9 cellular contexts compared by ENCODE assay signal in the genomic region with DNA sequence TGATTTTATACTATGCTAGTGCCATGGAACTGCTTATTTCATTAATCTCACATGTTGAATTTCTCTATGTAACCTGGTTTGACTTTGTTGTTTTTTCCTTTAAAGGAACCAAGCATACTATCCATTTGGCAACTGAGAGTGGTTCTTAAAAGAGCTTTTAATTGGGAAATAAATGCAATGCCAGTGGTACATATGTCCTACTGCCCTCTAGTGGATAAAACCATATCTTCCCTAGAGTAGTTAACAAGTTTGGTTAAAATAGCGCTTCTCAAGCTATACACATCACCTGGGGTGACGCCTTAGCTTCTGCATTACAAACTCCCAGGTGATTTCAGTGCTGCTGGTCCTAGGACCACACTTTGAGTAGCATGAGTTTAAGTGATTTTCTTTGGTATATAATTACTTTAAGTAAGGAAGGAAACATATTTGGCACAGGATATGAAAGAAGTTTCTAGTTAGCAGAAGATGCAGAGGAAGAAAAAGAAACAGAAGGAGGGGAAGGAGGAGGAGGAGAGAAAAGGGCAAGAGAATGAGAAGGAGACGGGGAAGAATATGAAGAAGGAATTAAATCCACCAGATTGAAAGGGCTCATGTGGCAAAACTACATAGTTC. TPM values are rescaled to one million over a fixed set of nuclear protein-coding genes. Genes with fewer than 3 reads are reported as not detected.
DNase-seq lines count a peak whose midpoint lies in the region; ATAC-seq and TF ChIP-seq lines count a peak whose summit lies in the region.
"Had no signal": no experiment of that assay in that cellular context is flagged by ENCODE, and none has a peak within 500 bp of the region (broad histone marks: within the 10 kb centered on the region; RNA-seq: fewer than 3 reads in every experiment).

No MANE protein-coding gene starts in this region.

- in situ Hi-C loops in KBM-7 (cut with MboI; ENCODE audit: low pct_unique_long_range_greater_than_20kb, low sequenced_read_pairs), result no loop called here

- no peaks in the 10 kb centered on the region for H3K4me1 ChIP-seq in spleen

- no peaks in the 10 kb centered on the region for H3K36me3 ChIP-seq in spleen

- ATAC-seq in GM21367 (IDR thresholded peaks at IDR 0.05; ENCODE audit: unreplicated experiment), result peak; percentile 74
- ATAC-seq in GM18909 (IDR thresholded peaks at IDR 0.05; ENCODE audit: poor library complexity, unreplicated experiment), result no peak

- H3K27me3 ChIP-seq in spleen (replicated peaks in 1 of 7), result no peaks in the 10 kb centered on the region

- 9 to 31% (median 21%) methylated on average over 3 of the region's 3 CpGs for WGBS in spleen, 5 donors

- no peak for TF ChIP-seq POLR2A in spleen (IDR thresholded peaks at IDR 0.05)

- H3K4me3 ChIP-seq in spleen, result no peak overlapping the region

- no peaks in the 10 kb centered on the region for H3K9me3 ChIP-seq in spleen

- TF ChIP-seq CTCF in spleen (IDR thresholded peaks at IDR 0.05 in 8 of 11, conservative IDR thresholded peaks at IDR 0.05 in 3 of 11), result peak in 7 of 11 experiments; percentile 20 to 48 (median 30)

- H3K27ac ChIP-seq in spleen, result no peak overlapping the region

- DNase-seq in CD1c-positive myeloid dendritic cell (ENCODE audit: extremely low spot score) (peak; percentile 2), KBM-7 (peak; percentile 38), SIG-M5 (lab: John Stamatoyannopoulos, UW) (peak; percentile 3), globus pallidus (ENCODE audit: low spot score) (peak; percentile 3), spleen (no peak)
- DNase-seq in stimulated activated CD4-positive, alpha-beta T cell treated with anti-CD3 and anti-CD28 coated beads, Interleukin-1b, Interleukin-23, amount 100 ng/mL, for 48 hours, result no peak

- intact Hi-C loops in spleen (cut with DNase I; ENCODE audit: low total_unique reads), result loop anchor here (5.0 kb wide), 1 partner anchor 600 kb away; no protein-coding TSS in a partner anchor

RNA-seq across cellular contexts. Expression of gene FGF10, which starts 56.8 kb away (rescaled TPM):
- total RNA-seq in spleen, result not detected
- polyA plus RNA-seq in spleen, result under 1 TPM in 2 of 3 donors, not detected in 1; 0.03 to 0.22 TPM
- total RNA-seq: mononuclear cell had no signal

Comparison
In these comparisons a context has a peak if more than half of its experiments do, and no peak if none do; other contexts are left out.
1. DNase-seq: peak in CD1c-positive myeloid dendritic cell (single experiment), KBM-7 (single experiment), SIG-M5 (single experiment) and globus pallidus (single experiment); none in spleen (single experiment) and stimulated activated CD4-positive, alpha-beta T cell treated with anti-CD3 and anti-CD28 coated beads, Interleukin-1b, Interleukin-23, amount 100 ng/mL, for 48 hours (single experiment).